In the genomic region with DNA sequence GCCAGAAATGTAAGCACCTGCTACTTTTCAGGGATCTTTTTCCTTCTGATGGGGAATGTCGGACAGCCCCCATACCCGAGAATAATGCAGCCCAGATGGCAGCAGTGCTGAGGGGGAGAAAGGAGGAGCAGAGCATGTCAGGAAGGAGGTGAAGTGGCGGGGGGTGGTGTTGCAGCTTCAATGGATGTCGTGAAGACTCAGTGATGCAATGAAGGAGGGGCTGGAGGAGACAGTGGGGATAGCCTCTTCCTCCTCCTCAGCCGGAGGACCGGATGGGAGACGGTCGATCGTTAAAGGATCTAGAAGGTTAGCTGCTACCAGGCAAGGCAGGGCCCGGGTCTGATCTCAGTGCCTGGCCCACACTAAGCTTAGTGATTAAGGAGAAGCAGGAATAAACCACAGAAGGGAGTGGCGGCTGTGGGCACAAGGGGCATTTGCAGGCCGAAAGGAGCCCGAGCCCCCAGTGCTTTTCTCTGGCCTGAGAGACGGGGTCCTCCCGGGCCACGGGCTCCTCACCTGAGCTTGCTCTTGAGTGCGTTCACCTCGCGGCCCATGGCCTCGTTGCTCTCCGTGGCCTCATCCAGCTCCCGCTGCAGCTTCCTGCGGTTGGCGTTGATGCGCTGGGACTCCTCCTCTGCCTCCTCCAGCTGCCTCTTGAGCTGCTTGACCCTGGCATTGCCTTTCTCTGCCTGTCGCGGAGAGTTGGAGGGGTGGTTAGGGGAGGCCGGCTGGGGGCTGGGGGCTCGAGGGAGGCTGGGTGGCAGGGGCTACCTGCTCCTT, we compare ENCODE assay signal across 21 cellular contexts.
"Had no signal": no experiment of that assay in that cellular context is flagged by ENCODE, and none has a peak within 500 bp of the region (broad histone marks: within the 10 kb centered on the region; RNA-seq: fewer than 3 reads in every experiment).

No MANE protein-coding gene starts in this region.

- H3K36me3 ChIP-seq: adrenal gland, breast epithelium, WERI-Rb-1 had no signal

- H3K4me1 ChIP-seq: adrenal gland, breast epithelium, gastrocnemius medialis, heart left ventricle, left lung, prostate gland, right atrium auricular region, upper lobe of left lung had no signal

- H3K4me3 ChIP-seq: adrenal gland, breast epithelium, gastrocnemius medialis, heart left ventricle, left lung, prostate gland, right atrium auricular region, skin epidermis, thoracic aorta, upper lobe of left lung had no signal

- H3K27me3 Mint-ChIP-seq: activated CD4-positive, alpha-beta memory T cell treated with anti-CD3 and anti-CD28 coated beads, Interleukin-2, amount 10 ng/mL, durations not matched to agents 7 days and 5 days; activated CD8-positive, alpha-beta memory T cell treated with anti-CD3 and anti-CD28 coated beads, Interleukin-2, amount 10 ng/mL, durations not matched to agents 7 days and 5 days; activated naive CD4-positive, alpha-beta T cell treated with anti-CD3 and anti-CD28 coated beads, Interleukin-2, amount 50 U/mL, for 24 hours had no signal

- H3K27me3 ChIP-seq: adrenal gland, breast epithelium, gastrocnemius medialis, heart left ventricle, left lung, right atrium auricular region, upper lobe of left lung had no signal

- H3K9me3 ChIP-seq: adrenal gland, breast epithelium, gastrocnemius medialis, heart left ventricle, left lung, prostate gland, right atrium auricular region, thoracic aorta, upper lobe of left lung had no signal

- H3K27ac Mint-ChIP-seq: activated CD4-positive, alpha-beta memory T cell treated with anti-CD3 and anti-CD28 coated beads, Interleukin-2, amount 10 ng/mL, durations not matched to agents 7 days and 5 days; activated CD8-positive, alpha-beta memory T cell treated with anti-CD3 and anti-CD28 coated beads, Interleukin-2, amount 10 ng/mL, durations not matched to agents 7 days and 5 days had no signal

- H3K4me3 Mint-ChIP-seq: activated CD4-positive, alpha-beta memory T cell treated with anti-CD3 and anti-CD28 coated beads, Interleukin-2, amount 10 ng/mL, durations not matched to agents 7 days and 5 days; activated CD8-positive, alpha-beta memory T cell treated with anti-CD3 and anti-CD28 coated beads, Interleukin-2, amount 10 ng/mL, durations not matched to agents 7 days and 5 days; activated naive CD4-positive, alpha-beta T cell treated with anti-CD3 and anti-CD28 coated beads, Interleukin-2, amount 50 U/mL, for 24 hours; neural crest cell had no signal

- H3K27ac ChIP-seq: adrenal gland, breast epithelium, gastrocnemius medialis, heart left ventricle, left lung, prostate gland, right atrium auricular region, skin epidermis, thoracic aorta, upper lobe of left lung, WERI-Rb-1 had no signal

- DNase-seq: activated CD4-positive, alpha-beta memory T cell treated with anti-CD3 and anti-CD28 coated beads, Interleukin-2, amount 10 ng/mL, durations not matched to agents 7 days and 5 days; activated CD4-positive, alpha-beta T cell treated with anti-CD3 and anti-CD28 coated beads for 48 hours; activated CD8-positive, alpha-beta memory T cell treated with anti-CD3 and anti-CD28 coated beads, Interleukin-2, amount 10 ng/mL, durations not matched to agents 7 days and 5 days; adrenal gland; cerebellar nuclear complex; cortex of kidney; gastrocnemius medialis; heart left ventricle; midbrain; T-helper 2 cell; WERI-Rb-1 had no signal

- H3K4me1 Mint-ChIP-seq: activated CD4-positive, alpha-beta memory T cell treated with anti-CD3 and anti-CD28 coated beads, Interleukin-2, amount 10 ng/mL, durations not matched to agents 7 days and 5 days; activated CD8-positive, alpha-beta memory T cell treated with anti-CD3 and anti-CD28 coated beads, Interleukin-2, amount 10 ng/mL, durations not matched to agents 7 days and 5 days; neural crest cell had no signal

- ATAC-seq: activated CD8-positive, alpha-beta memory T cell treated with anti-CD3 and anti-CD28 coated beads, Interleukin-2, amount 10 ng/mL, durations not matched to agents 7 days and 5 days; gastrocnemius medialis; heart left ventricle; left lung had no signal

- H3K9me3 Mint-ChIP-seq: activated CD4-positive, alpha-beta memory T cell treated with anti-CD3 and anti-CD28 coated beads, Interleukin-2, amount 10 ng/mL, durations not matched to agents 7 days and 5 days; activated naive CD4-positive, alpha-beta T cell treated with anti-CD3 and anti-CD28 coated beads, Interleukin-2, amount 50 U/mL, for 24 hours; neural crest cell had no signal

- FAIRE-seq: astrocyte had no signal
